ENCODE assay signal across 8 cellular contexts in the genomic region with DNA sequence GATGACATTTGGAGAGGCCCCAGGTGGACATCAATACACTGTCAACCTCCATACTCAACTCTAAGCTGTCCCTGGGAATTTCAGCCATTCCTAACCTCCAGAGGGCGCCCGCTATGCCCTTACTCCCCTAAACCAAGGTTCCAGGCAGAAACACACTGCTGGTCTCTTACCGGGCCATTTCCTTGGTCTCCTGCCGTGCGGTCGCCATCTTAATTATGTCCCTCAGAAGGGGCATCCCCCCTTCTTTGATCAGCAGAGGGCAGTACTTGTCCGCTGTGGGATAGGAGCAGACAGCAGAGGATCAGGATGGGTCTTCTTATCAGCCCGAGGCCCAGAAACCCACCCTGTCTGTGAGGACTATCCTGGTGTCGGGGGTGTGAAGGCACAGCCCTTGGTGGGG. TPM values are rescaled to one million over a fixed set of nuclear protein-coding genes. Genes with fewer than 3 reads are reported as not detected.
DNase-seq lines count a peak whose midpoint lies in the region; ATAC-seq, FAIRE-seq and TF ChIP-seq lines count a peak whose summit lies in the region.

No MANE protein-coding gene starts in this region.

- intact Hi-C loops in head of caudate nucleus (cut with DNase I) = no loop called here

- peaks cover 6% of the 10 kb centered on the region for H3K4me1 Mint-ChIP-seq in WTC11

- in situ Hi-C loops in ACHN (cut with HindIII; ENCODE audit: low pct_ligation_motif_present, low pct_unique_long_range_greater_than_20kb, low sequenced_read_pairs) = no loop called here

- peak; percentile 97 for ATAC-seq in WTC11
- no peak for ATAC-seq in GM18519 (IDR thresholded peaks at IDR 0.05; ENCODE audit: low FRiP score, unreplicated experiment)
- ATAC-seq in HG03045 (IDR thresholded peaks at IDR 0.05; ENCODE audit: unreplicated experiment) = no peak

- H3K27ac Mint-ChIP-seq in WTC11 = peak overlapping the region; percentile 90

- no peaks in the 10 kb centered on the region for H3K27me3 Mint-ChIP-seq in WTC11 (ENCODE audit: low read depth)

- TF ChIP-seq CTCF in WTC11 (IDR thresholded peaks at IDR 0.05) = peak; percentile 55

- H3K4me3 Mint-ChIP-seq in WTC11 = no peak overlapping the region

- TF ChIP-seq POLR2A in GM12891 (IDR thresholded peaks at IDR 0.05; ENCODE audit: low read depth, low read length) = 0 out of 2 replicates have a peak, but pooled peaks have one; percentile 27

- peaks cover 6% of the 10 kb centered on the region; the same call in 1 of the 2 replicates for H3K36me3 Mint-ChIP-seq in WTC11

- DNase-seq in ACHN (peak; percentile 93), GM12891 (ENCODE audit: insufficient read length, low spot score) (peak; percentile 52), NCI-H2171 treated with DMSO at 0.1 percent for 48 hours (lab: John Stamatoyannopoulos, UW) (peak; percentile 60), WTC11 (ENCODE audit: low spot score) (peak; percentile 95), head of caudate nucleus (peak; percentile 39 to 90 (median 70)), pons (ENCODE audit: low spot score) (peak; percentile 61)

- peak; percentile 91 for FAIRE-seq in GM12891 (lab: Jason Lieb, UNC)

- POLR2A ChIA-PET in WTC11 (lab: Charles Lee) = interaction anchor here (1.7 kb wide), 1 partner anchor 9 kb away, joined by 7 read pairs; a partner anchor contains a TSS

- H3K9me3 Mint-ChIP-seq in WTC11 = no peaks in the 10 kb centered on the region

- CTCF ChIA-PET in WTC11 (lab: Charles Lee) = interaction anchor here (0.6 to 3.3 kb wide), 35 partner anchors 9 to 337 kb away, joined by 3 to 43 read pairs (median 5); a partner anchor contains a TSS

TF ChIP-seq in GM12891, 5 proteins besides CTCF, POLR2A, EP300 and RAD21:
- TF ChIP-seq SPI1 (IDR thresholded peaks at IDR 0.05; ENCODE audit: low read depth, low read length) = no peak
- TF ChIP-seq TAF1 (IDR thresholded peaks at IDR 0.05; ENCODE audit: low read depth, low read length) = 0 out of 2 replicates have a peak, but pooled peaks have one; percentile 31
TF ChIP-seq in GM12891: peak in this region for 1.

TF ChIP-seq in WTC11, 78 proteins besides CTCF, POLR2A, EP300 and RAD21 (continues in another document):
- TF ChIP-seq, protein P1, sequence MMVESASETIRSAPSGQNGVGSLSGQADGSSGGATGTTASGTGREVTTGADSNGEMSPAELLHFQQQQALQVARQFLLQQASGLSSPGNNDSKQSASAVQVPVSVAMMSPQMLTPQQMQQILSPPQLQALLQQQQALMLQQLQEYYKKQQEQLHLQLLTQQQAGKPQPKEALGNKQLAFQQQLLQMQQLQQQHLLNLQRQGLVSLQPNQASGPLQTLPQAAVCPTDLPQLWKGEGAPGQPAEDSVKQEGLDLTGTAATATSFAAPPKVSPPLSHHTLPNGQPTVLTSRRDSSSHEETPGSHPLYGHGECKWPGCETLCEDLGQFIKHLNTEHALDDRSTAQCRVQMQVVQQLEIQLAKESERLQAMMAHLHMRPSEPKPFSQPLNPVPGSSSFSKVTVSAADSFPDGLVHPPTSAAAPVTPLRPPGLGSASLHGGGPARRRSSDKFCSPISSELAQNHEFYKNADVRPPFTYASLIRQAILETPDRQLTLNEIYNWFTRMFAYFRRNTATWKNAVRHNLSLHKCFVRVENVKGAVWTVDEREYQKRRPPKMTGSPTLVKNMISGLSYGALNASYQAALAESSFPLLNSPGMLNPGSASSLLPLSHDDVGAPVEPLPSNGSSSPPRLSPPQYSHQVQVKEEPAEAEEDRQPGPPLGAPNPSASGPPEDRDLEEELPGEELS (CRISPR knock-in tag; IDR thresholded peaks at IDR 0.05) = no peak
- TF ChIP-seq ETV6 (CRISPR knock-in tag; IDR thresholded peaks at IDR 0.05) (peak; percentile 56; the same call in 1 of the 2 replicates), MYBL2 (CRISPR knock-in tag; IDR thresholded peaks at IDR 0.05) (no peak), NR2C2 (CRISPR knock-in tag; IDR thresholded peaks at IDR 0.05) (no peak), CREB1 (CRISPR knock-in tag; IDR thresholded peaks at IDR 0.05) (0 out of 2 replicates have a peak, but pooled peaks have one; percentile 19), SP1 (CRISPR knock-in tag; conservative IDR thresholded peaks at IDR 0.05) (peak; percentile 67; the same call in 1 of the 2 replicates)
- TF ChIP-seq, protein P2, sequence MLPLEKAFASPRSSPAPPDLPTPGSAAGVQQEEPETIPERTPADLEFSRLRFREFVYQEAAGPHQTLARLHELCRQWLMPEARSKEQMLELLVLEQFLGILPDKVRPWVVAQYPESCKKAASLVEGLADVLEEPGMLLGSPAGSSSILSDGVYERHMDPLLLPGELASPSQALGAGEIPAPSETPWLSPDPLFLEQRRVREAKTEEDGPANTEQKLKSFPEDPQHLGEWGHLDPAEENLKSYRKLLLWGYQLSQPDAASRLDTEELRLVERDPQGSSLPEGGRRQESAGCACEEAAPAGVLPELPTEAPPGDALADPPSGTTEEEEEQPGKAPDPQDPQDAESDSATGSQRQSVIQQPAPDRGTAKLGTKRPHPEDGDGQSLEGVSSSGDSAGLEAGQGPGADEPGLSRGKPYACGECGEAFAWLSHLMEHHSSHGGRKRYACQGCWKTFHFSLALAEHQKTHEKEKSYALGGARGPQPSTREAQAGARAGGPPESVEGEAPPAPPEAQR (CRISPR knock-in tag; IDR thresholded peaks at IDR 0.05) = no peak
- TF ChIP-seq, protein P3, sequence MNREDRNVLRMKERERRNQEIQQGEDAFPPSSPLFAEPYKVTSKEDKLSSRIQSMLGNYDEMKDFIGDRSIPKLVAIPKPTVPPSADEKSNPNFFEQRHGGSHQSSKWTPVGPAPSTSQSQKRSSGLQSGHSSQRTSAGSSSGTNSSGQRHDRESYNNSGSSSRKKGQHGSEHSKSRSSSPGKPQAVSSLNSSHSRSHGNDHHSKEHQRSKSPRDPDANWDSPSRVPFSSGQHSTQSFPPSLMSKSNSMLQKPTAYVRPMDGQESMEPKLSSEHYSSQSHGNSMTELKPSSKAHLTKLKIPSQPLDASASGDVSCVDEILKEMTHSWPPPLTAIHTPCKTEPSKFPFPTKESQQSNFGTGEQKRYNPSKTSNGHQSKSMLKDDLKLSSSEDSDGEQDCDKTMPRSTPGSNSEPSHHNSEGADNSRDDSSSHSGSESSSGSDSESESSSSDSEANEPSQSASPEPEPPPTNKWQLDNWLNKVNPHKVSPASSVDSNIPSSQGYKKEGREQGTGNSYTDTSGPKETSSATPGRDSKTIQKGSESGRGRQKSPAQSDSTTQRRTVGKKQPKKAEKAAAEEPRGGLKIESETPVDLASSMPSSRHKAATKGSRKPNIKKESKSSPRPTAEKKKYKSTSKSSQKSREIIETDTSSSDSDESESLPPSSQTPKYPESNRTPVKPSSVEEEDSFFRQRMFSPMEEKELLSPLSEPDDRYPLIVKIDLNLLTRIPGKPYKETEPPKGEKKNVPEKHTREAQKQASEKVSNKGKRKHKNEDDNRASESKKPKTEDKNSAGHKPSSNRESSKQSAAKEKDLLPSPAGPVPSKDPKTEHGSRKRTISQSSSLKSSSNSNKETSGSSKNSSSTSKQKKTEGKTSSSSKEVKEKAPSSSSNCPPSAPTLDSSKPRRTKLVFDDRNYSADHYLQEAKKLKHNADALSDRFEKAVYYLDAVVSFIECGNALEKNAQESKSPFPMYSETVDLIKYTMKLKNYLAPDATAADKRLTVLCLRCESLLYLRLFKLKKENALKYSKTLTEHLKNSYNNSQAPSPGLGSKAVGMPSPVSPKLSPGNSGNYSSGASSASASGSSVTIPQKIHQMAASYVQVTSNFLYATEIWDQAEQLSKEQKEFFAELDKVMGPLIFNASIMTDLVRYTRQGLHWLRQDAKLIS (CRISPR knock-in tag; IDR thresholded peaks at IDR 0.05; ENCODE audit: borderline replicate concordance) = peak; percentile 47; the same call in 1 of the 2 replicates
- TF ChIP-seq, protein P4, sequence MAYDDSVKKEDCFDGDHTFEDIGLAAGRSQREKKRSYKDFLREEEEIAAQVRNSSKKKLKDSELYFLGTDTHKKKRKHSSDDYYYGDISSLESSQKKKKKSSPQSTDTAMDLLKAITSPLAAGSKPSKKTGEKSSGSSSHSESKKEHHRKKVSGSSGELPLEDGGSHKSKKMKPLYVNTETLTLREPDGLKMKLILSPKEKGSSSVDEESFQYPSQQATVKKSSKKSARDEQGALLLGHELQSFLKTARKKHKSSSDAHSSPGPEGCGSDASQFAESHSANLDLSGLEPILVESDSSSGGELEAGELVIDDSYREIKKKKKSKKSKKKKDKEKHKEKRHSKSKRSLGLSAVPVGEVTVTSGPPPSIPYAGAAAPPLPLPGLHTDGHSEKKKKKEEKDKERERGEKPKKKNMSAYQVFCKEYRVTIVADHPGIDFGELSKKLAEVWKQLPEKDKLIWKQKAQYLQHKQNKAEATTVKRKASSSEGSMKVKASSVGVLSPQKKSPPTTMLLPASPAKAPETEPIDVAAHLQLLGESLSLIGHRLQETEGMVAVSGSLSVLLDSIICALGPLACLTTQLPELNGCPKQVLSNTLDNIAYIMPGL (CRISPR knock-in tag; IDR thresholded peaks at IDR 0.05) = peak; percentile 61
- TF ChIP-seq, protein P5, sequence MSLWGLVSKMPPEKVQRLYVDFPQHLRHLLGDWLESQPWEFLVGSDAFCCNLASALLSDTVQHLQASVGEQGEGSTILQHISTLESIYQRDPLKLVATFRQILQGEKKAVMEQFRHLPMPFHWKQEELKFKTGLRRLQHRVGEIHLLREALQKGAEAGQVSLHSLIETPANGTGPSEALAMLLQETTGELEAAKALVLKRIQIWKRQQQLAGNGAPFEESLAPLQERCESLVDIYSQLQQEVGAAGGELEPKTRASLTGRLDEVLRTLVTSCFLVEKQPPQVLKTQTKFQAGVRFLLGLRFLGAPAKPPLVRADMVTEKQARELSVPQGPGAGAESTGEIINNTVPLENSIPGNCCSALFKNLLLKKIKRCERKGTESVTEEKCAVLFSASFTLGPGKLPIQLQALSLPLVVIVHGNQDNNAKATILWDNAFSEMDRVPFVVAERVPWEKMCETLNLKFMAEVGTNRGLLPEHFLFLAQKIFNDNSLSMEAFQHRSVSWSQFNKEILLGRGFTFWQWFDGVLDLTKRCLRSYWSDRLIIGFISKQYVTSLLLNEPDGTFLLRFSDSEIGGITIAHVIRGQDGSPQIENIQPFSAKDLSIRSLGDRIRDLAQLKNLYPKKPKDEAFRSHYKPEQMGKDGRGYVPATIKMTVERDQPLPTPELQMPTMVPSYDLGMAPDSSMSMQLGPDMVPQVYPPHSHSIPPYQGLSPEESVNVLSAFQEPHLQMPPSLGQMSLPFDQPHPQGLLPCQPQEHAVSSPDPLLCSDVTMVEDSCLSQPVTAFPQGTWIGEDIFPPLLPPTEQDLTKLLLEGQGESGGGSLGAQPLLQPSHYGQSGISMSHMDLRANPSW (CRISPR knock-in tag; conservative IDR thresholded peaks at IDR 0.05; ENCODE audit: low read depth) = no peak

RNA-seq across cellular contexts. Expression of a gene that starts 9.3 kb away (rescaled TPM):
- polyA plus RNA-seq in GM12891 (2012; ENCODE audit: low read depth, missing spikeins) = 56.9 TPM
- total RNA-seq in WTC11 (2021) = 39.7 to 46.3 TPM (median 45.2 TPM) in 3 replicates

RNA-seq across cellular contexts. Expression of a gene that starts 31.0 kb away (rescaled TPM):
- 3.9 TPM for polyA plus RNA-seq in GM12891 (2012; ENCODE audit: low read depth, missing spikeins)
- 24.1 to 28.9 TPM (median 27.5 TPM) in 3 replicates for total RNA-seq in WTC11 (2021)

RNA-seq across cellular contexts. Expression of a gene that starts 38.5 kb away (rescaled TPM):
- polyA plus RNA-seq in GM12891 (2012; ENCODE audit: low read depth, missing spikeins) = 14.4 TPM
- total RNA-seq in WTC11 (2021) = 20.6 to 24.5 TPM (median 23.8 TPM) in 3 replicates

RNA-seq across cellular contexts. Expression of a gene that starts 44.2 kb away (rescaled TPM):
- polyA plus RNA-seq in GM12891 (2012; ENCODE audit: low read depth, missing spikeins) = 292 TPM
- 1,083 to 1,129 TPM (median 1,086 TPM) in 3 replicates for total RNA-seq in WTC11 (2021)

RNA-seq across cellular contexts. Expression of a gene that starts 53.8 kb away (rescaled TPM):
- 11.4 TPM for polyA plus RNA-seq in GM12891 (2012; ENCODE audit: low read depth, missing spikeins)
- total RNA-seq in WTC11 (2021) = 20.8 to 23.2 TPM (median 21.6 TPM) in 3 replicates
